ENCODE assay signal across 8 cellular contexts in genomic region chr22:36328635-36329216, GRCh38. TPM values are rescaled to one million over a fixed set of nuclear protein-coding genes. Genes with fewer than 3 reads are reported as not detected.
A peak's percentile ranks its signal among the peaks of the same experiment; 100 is the strongest.
DNase-seq lines count a peak whose midpoint lies in the region; ATAC-seq and TF ChIP-seq lines count a peak whose summit lies in the region.

No MANE protein-coding gene starts in this region.

- POLR2A ChIA-PET in Panc1 (lab: Charles Lee) = interaction anchor here (0.7 kb wide), 1 partner anchor 17 kb away, joined by 3 read pairs; no protein-coding TSS in a partner anchor

- CTCF ChIA-PET in Panc1 (lab: Charles Lee) = no interaction called here

- H3K36me3 ChIP-seq in ES-I3 (ENCODE audit: insufficient read depth, low read length) (peaks cover 49% of the 10 kb centered on the region), Panc1 (ENCODE audit: control insufficient read depth, insufficient read depth, low read length) (peaks cover 17% of the 10 kb centered on the region), breast epithelium (no peaks in the 10 kb centered on the region)

- peak overlapping the region; percentile 23; the same call in 1 of the 2 replicates for H3K9ac ChIP-seq in ES-I3 (ENCODE audit: low read depth, low read length)

- peak overlapping the region; percentile 89 for H3K27ac ChIP-seq in Panc1 (ENCODE audit: low read length)
- H3K27ac ChIP-seq in breast epithelium = peak overlapping the region; percentile 96 to 97
- peak overlapping the region; percentile 84 for H3K27ac ChIP-seq in layer of hippocampus (ENCODE audit: low read depth, low read length)

- peak; percentile 18 for ATAC-seq in Panc1

- in situ Hi-C loops in Panc1 (cut with HindIII; ENCODE audit: low pct_unique_long_range_greater_than_20kb, low sequenced_read_pairs) = no loop called here

- BruUV-seq in Panc1 (replicated peaks; lab: Mats Ljungman, UMichigan) = no TSS peak

- peaks cover 50% of the 10 kb centered on the region for H3K4me1 ChIP-seq in ES-I3 (ENCODE audit: insufficient read depth, low read length)
- peaks cover 96% of the 10 kb centered on the region for H3K4me1 ChIP-seq in Panc1 (ENCODE audit: control insufficient read depth, insufficient read depth, low read length)
- H3K4me1 ChIP-seq in breast epithelium = peaks cover 57 to 74% of the 10 kb centered on the region in 2 donors

- TF ChIP-seq CTCF in Panc1 (IDR thresholded peaks at IDR 0.05) (no peak), breast epithelium (IDR thresholded peaks at IDR 0.05) (no peak)

- DNase-seq in Panc1 (ENCODE audit: low read depth, low spot score) (no peak), breast epithelium (ENCODE audit: low spot score in 2 of 2) (peak; percentile 78 to 81), midbrain (lab: John Stamatoyannopoulos, UW) (no peak), NCI-H748 treated with DMSO at 0.1 percent for 48 hours (lab: John Stamatoyannopoulos, UW) (no peak), NCI-H345 treated with DMSO at 0.1 percent for 48 hours (lab: John Stamatoyannopoulos, UW; ENCODE audit: unreplicated experiment) (no peak)
- DNase-seq in stimulated activated CD8-positive, alpha-beta memory T cell treated with anti-CD3 and anti-CD28 coated beads, Interleukin-4, amount 100 ng/mL, for 48 hours = peak; percentile 71

- H3K4me3 ChIP-seq in Panc1 (ENCODE audit: low read depth in 2 of 2, low read length in 2 of 2) = no peak overlapping the region
- H3K4me3 ChIP-seq in breast epithelium = peak overlapping the region in 2 of 3 donors; percentile 20 to 44

- H3K9me3 ChIP-seq in ES-I3 (ENCODE audit: control insufficient read depth, insufficient read depth, low read length) (no peaks in the 10 kb centered on the region), Panc1 (ENCODE audit: control insufficient read depth, insufficient read depth, low read depth, low read length) (no peaks in the 10 kb centered on the region), breast epithelium (no peaks in the 10 kb centered on the region)

- no peaks in the 10 kb centered on the region for H3K27me3 ChIP-seq in Panc1 (ENCODE audit: control insufficient read depth, insufficient read depth, low read length)
- H3K27me3 ChIP-seq in breast epithelium = no peaks in the 10 kb centered on the region
- no peaks in the 10 kb centered on the region for H3K27me3 ChIP-seq in layer of hippocampus (ENCODE audit: control insufficient read depth, insufficient read depth, low read length)

- TF ChIP-seq POLR2A in breast epithelium (IDR thresholded peaks at IDR 0.05) = no peak

- intact Hi-C loops in Panc1 (cut with micrococcal nuclease; ENCODE audit: unreplicated experiment) = no loop called here
- intact Hi-C loops in breast epithelium (cut with DNase I; ENCODE audit: low total_unique reads) = loop anchor here (10.0 kb wide), 1 partner anchor 46 kb away; no protein-coding TSS in a partner anchor

RNA-seq across cellular contexts. Expression of gene MYH9, which starts 59.0 kb away (rescaled TPM):
- 788 TPM for total RNA-seq in Panc1 (2021; ENCODE audit: unreplicated experiment)
- 1,068 TPM for polyA plus RNA-seq in Panc1 (2012; ENCODE audit: insufficient read length)
- 100 to 1,000 TPM; 169 to 392 (median 268) TPM for total RNA-seq in breast epithelium

Comparison
In these comparisons a context has a peak if more than half of its experiments do, and no peak if none do; other contexts are left out.
1. DNase-seq: peak in breast epithelium (2 of 2) and stimulated activated CD8-positive, alpha-beta memory T cell treated with anti-CD3 and anti-CD28 coated beads, Interleukin-4, amount 100 ng/mL, for 48 hours (single experiment); none in Panc1 (single experiment), midbrain (single experiment), NCI-H748 treated with DMSO at 0.1 percent for 48 hours (single experiment) and NCI-H345 treated with DMSO at 0.1 percent for 48 hours (single experiment).
2. H3K4me3 ChIP-seq: peak in breast epithelium (2 of 3); none in Panc1 (0 of 2).
3. Peak in every context shown above with its lines, with median percentiles within 50 percentile points of each other: H3K27ac ChIP-seq.